21 cellular contexts compared by ENCODE assay signal in genomic region chr20:47788741-47789080, GRCh38.
"Had no signal": no experiment of that assay in that cellular context is flagged by ENCODE, and none has a peak within 500 bp of the region (broad histone marks: within the 10 kb centered on the region; RNA-seq: fewer than 3 reads in every experiment).

No MANE protein-coding gene starts in this region.

- H3K27ac ChIP-seq: colonic mucosa, esophagus squamous epithelium, gastroesophageal sphincter, pancreas, suprapubic skin, thyroid gland, upper lobe of left lung had no signal

- DNase-seq: cerebellar nuclear complex; colonic mucosa; dermis blood vessel endothelial cell; esophagus squamous epithelium; glutamatergic neuron; left colon; left ventricle myocardium superior; naive thymus-derived CD8-positive, alpha-beta T cell; occipital lobe; pancreas; stimulated activated CD4-positive, alpha-beta T cell treated with anti-CD3 and anti-CD28 coated beads, Interleukin-4, amount 100 ng/mL, for 1 hour; stimulated activated CD8-positive, alpha-beta memory T cell treated with anti-CD3 and anti-CD28 coated beads, Interleukin-4, amount 100 ng/mL, for 48 hours; stimulated activated naive CD8-positive, alpha-beta T cell treated with anti-CD3 and anti-CD28 coated beads, Interleukin-15, Interleukin-2, amounts not matched to agents 100 U/mL and 50 U/mL, for 24 hours; thyroid gland had no signal

- FAIRE-seq: pancreas had no signal

- H3K27me3 ChIP-seq: colonic mucosa, gastroesophageal sphincter, suprapubic skin, thyroid gland had no signal

- H3K27ac Mint-ChIP-seq: naive thymus-derived CD8-positive, alpha-beta T cell; progenitor cell of endocrine pancreas; stimulated activated effector memory CD8-positive, alpha-beta T cell treated with anti-CD3 and anti-CD28 coated beads, Interleukin-12 subunit alpha, Interleukin-12 subunit beta, amount 100 ng/mL, for 72 hours had no signal

- H3K4me3 ChIP-seq: colonic mucosa, esophagus squamous epithelium, gastroesophageal sphincter, lung, mucosa of descending colon, pancreas, suprapubic skin, thyroid gland, upper lobe of left lung had no signal

- H3K4me1 ChIP-seq: colonic mucosa had no signal

- H3K36me3 Mint-ChIP-seq: stimulated activated effector memory CD8-positive, alpha-beta T cell treated with anti-CD3 and anti-CD28 coated beads, Interleukin-12 subunit alpha, Interleukin-12 subunit beta, amount 100 ng/mL, for 72 hours had no signal

- H3K9me3 Mint-ChIP-seq: naive thymus-derived CD8-positive, alpha-beta T cell; stimulated activated effector memory CD8-positive, alpha-beta T cell treated with anti-CD3 and anti-CD28 coated beads, Interleukin-12 subunit alpha, Interleukin-12 subunit beta, amount 100 ng/mL, for 72 hours had no signal

- ATAC-seq: gastroesophageal sphincter; left colon; left ventricle myocardium superior; mucosa of descending colon; naive thymus-derived CD8-positive, alpha-beta T cell; pancreas; stimulated activated effector memory CD8-positive, alpha-beta T cell treated with anti-CD3 and anti-CD28 coated beads, Interleukin-12 subunit alpha, Interleukin-12 subunit beta, amount 100 ng/mL, for 72 hours; stimulated activated naive CD8-positive, alpha-beta T cell treated with anti-CD3 and anti-CD28 coated beads, Interleukin-15, Interleukin-2, amounts not matched to agents 100 U/mL and 50 U/mL, for 24 hours had no signal

- H3K9me3 ChIP-seq: colonic mucosa, esophagus squamous epithelium, gastroesophageal sphincter, mucosa of descending colon, pancreas, suprapubic skin, thyroid gland, upper lobe of left lung had no signal

- H3K36me3 ChIP-seq: colonic mucosa, esophagus squamous epithelium, gastroesophageal sphincter, pancreas, suprapubic skin, thyroid gland, upper lobe of left lung had no signal

- H3K4me3 Mint-ChIP-seq: stimulated activated effector memory CD8-positive, alpha-beta T cell treated with anti-CD3 and anti-CD28 coated beads, Interleukin-12 subunit alpha, Interleukin-12 subunit beta, amount 100 ng/mL, for 72 hours had no signal
